Comparison of ENCODE assay signal across 11 cellular contexts in the genomic region with DNA sequence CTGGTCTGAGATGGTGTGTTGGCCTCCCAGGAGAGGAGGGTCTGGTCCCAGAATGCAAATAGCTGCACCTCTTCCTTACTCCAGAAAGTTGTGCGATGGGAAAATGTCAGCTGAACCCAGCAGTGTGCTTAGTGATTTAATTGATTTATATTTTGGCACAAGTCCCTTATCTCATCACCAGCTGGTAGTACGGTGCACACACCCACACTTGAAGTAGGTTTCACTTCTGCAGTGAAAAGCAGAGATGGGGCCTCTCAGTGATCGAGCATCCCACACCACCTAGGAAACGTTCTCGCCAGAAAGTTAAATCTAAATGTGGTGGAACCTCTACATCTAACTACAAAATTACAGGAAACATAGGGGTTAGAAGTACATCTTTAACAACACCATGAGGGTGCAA.
DNase-seq lines count a peak whose midpoint lies in the region; ATAC-seq and TF ChIP-seq lines count a peak whose summit lies in the region.
"Had no signal": no experiment of that assay in that cellular context is flagged by ENCODE, and none has a peak within 500 bp of the region (broad histone marks: within the 10 kb centered on the region; RNA-seq: fewer than 3 reads in every experiment).

No MANE protein-coding gene starts in this region.

- H3K27me3 ChIP-seq in brain microvascular endothelial cell (replicated peaks) = no peaks in the 10 kb centered on the region
- H3K27me3 ChIP-seq: right lobe of liver had no signal

- ATAC-seq in GM19395 (IDR thresholded peaks at IDR 0.05; ENCODE audit: unreplicated experiment) = peak; percentile 97
- ATAC-seq in HG02798 (IDR thresholded peaks at IDR 0.05; ENCODE audit: poor library complexity, unreplicated experiment) = peak; percentile 64
- ATAC-seq in GM21367 (IDR thresholded peaks at IDR 0.05; ENCODE audit: unreplicated experiment) = no peak

- H3K4me3 ChIP-seq in GM12864 (ENCODE audit: low read depth, low read length) (no peak overlapping the region), brain microvascular endothelial cell (ENCODE audit: low read depth, low read length) (no peak overlapping the region)
- H3K4me3 ChIP-seq: right lobe of liver had no signal

- in situ Hi-C loops in brain microvascular endothelial cell (cut with HindIII; ENCODE audit: low pct_ligation_motif_present, low sequenced_read_pairs) = no loop called here

- no peak overlapping the region for H3K27ac ChIP-seq in brain microvascular endothelial cell
- H3K27ac ChIP-seq: right lobe of liver had no signal

- TF ChIP-seq CTCF in GM12864 (IDR thresholded peaks at IDR 0.05; ENCODE audit: low read depth, low read length, missing control alignments) (no peak), brain microvascular endothelial cell (IDR thresholded peaks at IDR 0.05; ENCODE audit: low read depth, low read length, missing control alignments) (no peak)

- peaks cover 36% of the 10 kb centered on the region for H3K36me3 ChIP-seq in brain microvascular endothelial cell (replicated peaks)

- DNase-seq in GM12864 (ENCODE audit: low read depth) (peak; percentile 8), MV-4-11 (lab: John Stamatoyannopoulos, UW) (peak; percentile 56), Kasumi-1 (lab: John Stamatoyannopoulos, UW) (no peak), brain microvascular endothelial cell (no peak)
- no peak for DNase-seq in activated CD4-positive, CD25-positive, alpha-beta regulatory T cell treated with anti-CD3 and anti-CD28 coated beads, Interleukin-2, amount 50 U/mL, for 72 hours
- DNase-seq: activated CD4-positive, alpha-beta T cell treated with anti-CD3 and anti-CD28 coated beads, Interleukin-2, amount 10 ng/mL, durations not matched to agents 7 days and 5 days; activated naive CD4-positive, alpha-beta T cell treated with anti-CD3 and anti-CD28 coated beads, Interleukin-2, amount 10 ng/mL, durations not matched to agents 7 days and 5 days; right lobe of liver had no signal

Comparison
In these comparisons a context has a peak if more than half of its experiments do, and no peak if none do; other contexts are left out.
1. DNase-seq: peak in GM12864 (single experiment) and MV-4-11 (single experiment); none in Kasumi-1 (0 of 2), activated CD4-positive, CD25-positive, alpha-beta regulatory T cell treated with anti-CD3 and anti-CD28 coated beads, Interleukin-2, amount 50 U/mL, for 72 hours (single experiment) and brain microvascular endothelial cell (single experiment).